In the genomic region with DNA sequence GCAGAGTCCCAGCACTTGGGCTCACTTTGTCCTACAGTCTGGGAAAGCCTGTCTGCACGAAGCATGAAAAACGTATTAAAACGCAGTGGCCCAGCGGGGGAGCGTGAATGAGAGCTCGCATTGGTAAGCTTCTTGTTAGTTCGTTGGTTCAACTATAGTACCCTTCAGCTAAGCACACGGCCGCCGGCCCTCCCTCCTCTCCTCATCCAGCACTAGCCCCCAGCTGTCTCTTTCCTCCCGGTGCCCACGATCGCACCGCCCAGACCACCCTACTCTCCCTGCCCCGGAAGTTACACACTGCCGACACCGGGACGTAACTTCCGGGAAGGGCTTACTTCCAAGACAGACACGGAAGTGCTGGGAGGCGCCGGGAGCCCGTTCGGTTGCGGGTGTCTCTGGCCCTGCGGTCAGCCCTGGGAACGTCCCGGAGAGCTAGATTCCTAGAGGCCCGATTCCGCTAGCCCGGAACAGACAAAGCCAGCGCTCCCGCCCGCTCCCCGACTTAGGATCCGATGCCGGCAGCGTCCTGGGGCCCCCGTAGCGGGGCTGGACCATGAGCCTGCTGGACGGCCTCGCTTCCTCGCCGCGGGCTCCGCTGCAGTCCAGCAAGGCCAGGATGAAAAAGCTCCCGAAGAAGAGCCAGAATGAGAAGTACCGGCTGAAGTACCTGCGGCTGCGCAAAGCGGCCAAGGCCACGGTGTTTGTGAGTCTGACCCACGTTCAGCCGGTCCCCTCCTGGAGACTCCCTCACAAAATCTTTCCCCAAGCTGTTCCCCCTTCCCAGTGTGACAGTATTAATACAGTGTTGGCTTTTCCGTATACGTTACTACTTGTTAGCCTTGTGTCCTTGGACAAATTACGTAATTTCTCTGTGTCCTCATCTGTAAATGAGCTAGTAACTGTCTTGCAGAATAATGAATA, we compare ENCODE assay signal across 1 cellular context.
A peak's percentile ranks its signal among the peaks of the same experiment; 100 is the strongest.
TF ChIP-seq lines count a peak whose summit lies in the region.

Gene TBRG1, plus strand, starts transcription at position 334 of the 921 bp plus-strand sequence. Its CDS starts 220 bp downstream, at position 554.

TF ChIP-seq in HepG2, 621 proteins besides CTCF, POLR2A, EP300 and RAD21 (continued from another document and continues in another):
- TF ChIP-seq ZNF124 (CRISPR knock-in tag; IDR thresholded peaks at IDR 0.05) (peak; percentile 74), BCL3 (CRISPR knock-in tag; IDR thresholded peaks at IDR 0.05) (peak; percentile 79; the same call in 1 of the 2 replicates), NONO (IDR thresholded peaks at IDR 0.05) (no peak), NONO (CRISPR knock-in tag; conservative IDR thresholded peaks at IDR 0.05) (peak; percentile 83), MAFG (CRISPR knock-in tag; IDR thresholded peaks at IDR 0.05) (no peak), NFYC (CRISPR knock-in tag; IDR thresholded peaks at IDR 0.05) (0 out of 2 replicates have a peak, but pooled peaks have one; percentile 25), ZNF879 (CRISPR knock-in tag; IDR thresholded peaks at IDR 0.05) (no peak), ZNF550 (CRISPR knock-in tag; IDR thresholded peaks at IDR 0.05; ENCODE audit: borderline replicate concordance) (no peak), NFKBIZ (CRISPR knock-in tag; IDR thresholded peaks at IDR 0.05) (no peak; the same call in 1 of the 2 replicates), TFDP1 (CRISPR knock-in tag; IDR thresholded peaks at IDR 0.05; ENCODE audit: borderline replicate concordance) (no peak), ZNF564 (CRISPR knock-in tag; IDR thresholded peaks at IDR 0.05) (peak; percentile 22; the same call in 1 of the 2 replicates), ZNF570 (CRISPR knock-in tag; IDR thresholded peaks at IDR 0.05; ENCODE audit: borderline replicate concordance) (no peak), HMGA1 (CRISPR knock-in tag; conservative IDR thresholded peaks at IDR 0.05) (no peak), ZNF724P (CRISPR knock-in tag; IDR thresholded peaks at IDR 0.05; ENCODE audit: borderline replicate concordance) (no peak), THAP8 (CRISPR knock-in tag; IDR thresholded peaks at IDR 0.05; ENCODE audit: borderline replicate concordance) (peak; percentile 49; the same call in 1 of the 2 replicates), ZFAT (CRISPR knock-in tag; conservative IDR thresholded peaks at IDR 0.05) (no peak), ZBTB42 (CRISPR knock-in tag; IDR thresholded peaks at IDR 0.05) (no peak), ZNF496 (CRISPR knock-in tag; IDR thresholded peaks at IDR 0.05; ENCODE audit: insufficient replicate concordance) (no peak), ATF6 (CRISPR knock-in tag; conservative IDR thresholded peaks at IDR 0.05) (0 out of 2 replicates have a peak, but pooled peaks have one; percentile 53), ZNF335 (CRISPR knock-in tag; IDR thresholded peaks at IDR 0.05) (no peak), TBX2 (CRISPR knock-in tag; IDR thresholded peaks at IDR 0.05; ENCODE audit: borderline replicate concordance) (peak; percentile 67; the same call in 1 of the 2 replicates), ZBTB26 (CRISPR knock-in tag; IDR thresholded peaks at IDR 0.05; ENCODE audit: borderline replicate concordance) (peak; percentile 25; the same call in 1 of the 2 replicates), MTA3 (CRISPR knock-in tag; IDR thresholded peaks at IDR 0.05) (no peak), RBAK (CRISPR knock-in tag; IDR thresholded peaks at IDR 0.05) (no peak), ZNF251 (CRISPR knock-in tag; IDR thresholded peaks at IDR 0.05) (no peak), ARNT (IDR thresholded peaks at IDR 0.05) (no peak), ZNF563 (CRISPR knock-in tag; IDR thresholded peaks at IDR 0.05) (no peak), ATRX (CRISPR knock-in tag; IDR thresholded peaks at IDR 0.05; ENCODE audit: borderline replicate concordance) (no peak), TRIM22 (IDR thresholded peaks at IDR 0.05) (no peak), ZFP36 (IDR thresholded peaks at IDR 0.05; ENCODE audit: borderline replicate concordance, low read depth, low read length, partially characterized antibody) (no peak), ZNF572 (CRISPR knock-in tag; IDR thresholded peaks at IDR 0.05) (no peak), HMG20B (CRISPR knock-in tag; conservative IDR thresholded peaks at IDR 0.05) (0 out of 2 replicates have a peak, but pooled peaks have one; percentile 13), ZNF180 (CRISPR knock-in tag; IDR thresholded peaks at IDR 0.05; ENCODE audit: borderline replicate concordance, low read depth) (no peak), ZNF253 (CRISPR knock-in tag; IDR thresholded peaks at IDR 0.05; ENCODE audit: borderline replicate concordance) (no peak), ZMYM2 (CRISPR knock-in tag; IDR thresholded peaks at IDR 0.05) (no peak), POLR2G (IDR thresholded peaks at IDR 0.05; ENCODE audit: low read depth, low read length) (peak; percentile 98), ZFYVE20 (CRISPR knock-in tag; IDR thresholded peaks at IDR 0.05; ENCODE audit: borderline replicate concordance, low read depth) (no peak), ZNF639 (CRISPR knock-in tag; conservative IDR thresholded peaks at IDR 0.05) (peak; percentile 73; the same call in 1 of the 2 replicates), ZNF652 (CRISPR knock-in tag; IDR thresholded peaks at IDR 0.05; ENCODE audit: borderline replicate concordance, low read depth) (no peak; the same call in 1 of the 2 replicates)
- TF ChIP-seq, protein P1, sequence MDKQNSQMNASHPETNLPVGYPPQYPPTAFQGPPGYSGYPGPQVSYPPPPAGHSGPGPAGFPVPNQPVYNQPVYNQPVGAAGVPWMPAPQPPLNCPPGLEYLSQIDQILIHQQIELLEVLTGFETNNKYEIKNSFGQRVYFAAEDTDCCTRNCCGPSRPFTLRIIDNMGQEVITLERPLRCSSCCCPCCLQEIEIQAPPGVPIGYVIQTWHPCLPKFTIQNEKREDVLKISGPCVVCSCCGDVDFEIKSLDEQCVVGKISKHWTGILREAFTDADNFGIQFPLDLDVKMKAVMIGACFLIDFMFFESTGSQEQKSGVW (CRISPR knock-in tag; IDR thresholded peaks at IDR 0.05; ENCODE audit: borderline replicate concordance), result no peak
- TF ChIP-seq, protein P2, sequence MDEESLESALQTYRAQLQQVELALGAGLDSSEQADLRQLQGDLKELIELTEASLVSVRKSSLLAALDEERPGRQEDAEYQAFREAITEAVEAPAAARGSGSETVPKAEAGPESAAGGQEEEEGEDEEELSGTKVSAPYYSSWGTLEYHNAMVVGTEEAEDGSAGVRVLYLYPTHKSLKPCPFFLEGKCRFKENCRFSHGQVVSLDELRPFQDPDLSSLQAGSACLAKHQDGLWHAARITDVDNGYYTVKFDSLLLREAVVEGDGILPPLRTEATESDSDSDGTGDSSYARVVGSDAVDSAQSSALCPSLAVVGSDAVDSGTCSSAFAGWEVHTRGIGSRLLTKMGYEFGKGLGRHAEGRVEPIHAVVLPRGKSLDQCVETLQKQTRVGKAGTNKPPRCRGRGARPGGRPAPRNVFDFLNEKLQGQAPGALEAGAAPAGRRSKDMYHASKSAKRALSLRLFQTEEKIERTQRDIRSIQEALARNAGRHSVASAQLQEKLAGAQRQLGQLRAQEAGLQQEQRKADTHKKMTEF (CRISPR knock-in tag; IDR thresholded peaks at IDR 0.05), result peak; percentile 82
- TF ChIP-seq, protein P3, sequence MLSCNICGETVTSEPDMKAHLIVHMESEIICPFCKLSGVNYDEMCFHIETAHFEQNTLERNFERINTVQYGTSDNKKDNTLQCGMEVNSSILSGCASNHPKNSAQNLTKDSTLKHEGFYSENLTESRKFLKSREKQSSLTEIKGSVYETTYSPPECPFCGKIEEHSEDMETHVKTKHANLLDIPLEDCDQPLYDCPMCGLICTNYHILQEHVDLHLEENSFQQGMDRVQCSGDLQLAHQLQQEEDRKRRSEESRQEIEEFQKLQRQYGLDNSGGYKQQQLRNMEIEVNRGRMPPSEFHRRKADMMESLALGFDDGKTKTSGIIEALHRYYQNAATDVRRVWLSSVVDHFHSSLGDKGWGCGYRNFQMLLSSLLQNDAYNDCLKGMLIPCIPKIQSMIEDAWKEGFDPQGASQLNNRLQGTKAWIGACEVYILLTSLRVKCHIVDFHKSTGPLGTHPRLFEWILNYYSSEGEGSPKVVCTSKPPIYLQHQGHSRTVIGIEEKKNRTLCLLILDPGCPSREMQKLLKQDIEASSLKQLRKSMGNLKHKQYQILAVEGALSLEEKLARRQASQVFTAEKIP (CRISPR knock-in tag; IDR thresholded peaks at IDR 0.05; ENCODE audit: borderline replicate concordance), result no peak
- TF ChIP-seq, protein P4, sequence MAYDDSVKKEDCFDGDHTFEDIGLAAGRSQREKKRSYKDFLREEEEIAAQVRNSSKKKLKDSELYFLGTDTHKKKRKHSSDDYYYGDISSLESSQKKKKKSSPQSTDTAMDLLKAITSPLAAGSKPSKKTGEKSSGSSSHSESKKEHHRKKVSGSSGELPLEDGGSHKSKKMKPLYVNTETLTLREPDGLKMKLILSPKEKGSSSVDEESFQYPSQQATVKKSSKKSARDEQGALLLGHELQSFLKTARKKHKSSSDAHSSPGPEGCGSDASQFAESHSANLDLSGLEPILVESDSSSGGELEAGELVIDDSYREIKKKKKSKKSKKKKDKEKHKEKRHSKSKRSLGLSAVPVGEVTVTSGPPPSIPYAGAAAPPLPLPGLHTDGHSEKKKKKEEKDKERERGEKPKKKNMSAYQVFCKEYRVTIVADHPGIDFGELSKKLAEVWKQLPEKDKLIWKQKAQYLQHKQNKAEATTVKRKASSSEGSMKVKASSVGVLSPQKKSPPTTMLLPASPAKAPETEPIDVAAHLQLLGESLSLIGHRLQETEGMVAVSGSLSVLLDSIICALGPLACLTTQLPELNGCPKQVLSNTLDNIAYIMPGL (CRISPR knock-in tag; IDR thresholded peaks at IDR 0.05; ENCODE audit: borderline replicate concordance in 1 of 2, low read depth in 1 of 2), result peak; percentile 75 to 84
